ENCODE assay signal across 8 cellular contexts in genomic region chr1:167599839-167600581, GRCh38. TPM values are rescaled to one million over a fixed set of nuclear protein-coding genes. Genes with fewer than 3 reads are reported as not detected.
DNase-seq lines count a peak whose midpoint lies in the region; ATAC-seq and TF ChIP-seq lines count a peak whose summit lies in the region.

No MANE protein-coding gene starts in this region.

- intact Hi-C loops in sciatic nerve (cut with DNase I) = loop anchor here (10.0 kb wide), 1 partner anchor 85 kb away; no protein-coding TSS in a partner anchor

- DNase-seq in activated gamma-delta T cell treated with Interleukin-2 at 50 U/mL for 16 hours (peak; percentile 31), activated gamma-delta T cell (lab: John Stamatoyannopoulos, UW) (no peak), HFF-Myc (ENCODE audit: extremely low read depth, low read depth) (no peak), MV-4-11 (lab: John Stamatoyannopoulos, UW) (peak; percentile 77), foreskin fibroblast (peak; percentile 47 to 63), sciatic nerve (ENCODE audit: low spot score) (no peak)
- DNase-seq in activated T-cell treated with anti-CD3 and anti-CD28 coated beads, Interleukin-2, amount 50 U/mL, for 48 hours = peak; percentile 49 to 56

- ATAC-seq in sciatic nerve (peak; percentile 89), GM19328 (IDR thresholded peaks at IDR 0.05; ENCODE audit: unreplicated experiment) (no peak)

- TF ChIP-seq CTCF in HFF-Myc (IDR thresholded peaks at IDR 0.05; ENCODE audit: low read depth, low read length, missing control alignments) (peak; percentile 46), foreskin fibroblast (IDR thresholded peaks at IDR 0.05; ENCODE audit: low read depth, low read length) (peak; percentile 59)

- H3K4me3 ChIP-seq in HFF-Myc (replicated peaks; ENCODE audit: low read depth, low read length) (no peak overlapping the region), foreskin fibroblast (ENCODE audit: low read depth in 1 of 2, low read length in 2 of 2) (no peak overlapping the region)

RNA-seq across cellular contexts. Expression of gene RCSD1, which starts 30.0 kb away (rescaled TPM):
- total RNA-seq in sciatic nerve = 12.2 TPM

RNA-seq across cellular contexts. Expression of gene CREG1, which starts 46.4 kb away (rescaled TPM):
- total RNA-seq in sciatic nerve = 80.8 TPM

Comparison
In these comparisons a context has a peak if more than half of its experiments do, and no peak if none do; other contexts are left out.
1. DNase-seq: peak in activated gamma-delta T cell treated with Interleukin-2 at 50 U/mL for 16 hours (single experiment), MV-4-11 (single experiment), activated T-cell treated with anti-CD3 and anti-CD28 coated beads, Interleukin-2, amount 50 U/mL, for 48 hours (2 of 2) and foreskin fibroblast (2 of 2); none in activated gamma-delta T cell (single experiment), HFF-Myc (single experiment) and sciatic nerve (single experiment).